Comparison of ENCODE assay signal across 1 cellular context in the genomic region with DNA sequence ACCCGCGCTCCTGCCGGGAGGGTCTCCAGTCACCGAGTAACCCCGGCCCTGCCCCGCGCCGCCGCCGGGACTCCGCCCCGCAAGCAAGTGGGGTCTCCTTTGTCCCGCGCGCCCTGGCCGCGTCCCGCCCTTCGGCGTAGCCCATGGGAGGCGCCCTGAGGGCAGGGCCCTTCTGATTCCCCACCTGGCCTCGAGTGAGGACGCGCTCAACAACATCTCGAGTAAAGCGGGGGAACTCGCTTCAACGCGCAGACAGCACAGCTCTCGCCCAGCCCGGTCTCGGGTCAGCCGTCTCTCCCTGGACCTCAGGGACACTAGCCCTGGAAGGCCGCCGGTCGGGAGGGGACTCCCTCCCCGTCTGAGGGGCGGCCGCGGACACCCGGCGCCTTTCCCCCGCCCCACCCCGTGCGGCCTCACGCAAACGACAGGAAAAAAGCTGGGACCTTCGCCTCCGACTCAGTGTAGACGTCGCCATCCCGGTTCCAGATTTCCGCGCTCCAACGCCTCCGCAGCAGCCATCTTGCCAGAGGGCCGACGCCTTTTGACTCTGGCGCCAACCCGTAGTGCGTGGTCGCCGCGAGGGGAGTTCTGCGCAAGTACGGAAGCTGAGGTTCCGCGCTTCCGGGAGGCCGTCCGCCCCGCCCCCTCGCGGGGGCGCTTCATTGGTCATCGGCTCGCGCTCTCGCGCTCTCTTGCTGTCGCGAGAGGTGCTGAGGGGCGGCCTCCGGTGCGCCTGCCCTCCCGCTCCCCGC.
TF ChIP-seq lines count a peak whose summit lies in the region.

No MANE protein-coding gene starts in this region.

TF ChIP-seq in GM23338, 12 proteins besides CTCF, POLR2A, EP300 and RAD21:
- TF ChIP-seq, protein P1, sequence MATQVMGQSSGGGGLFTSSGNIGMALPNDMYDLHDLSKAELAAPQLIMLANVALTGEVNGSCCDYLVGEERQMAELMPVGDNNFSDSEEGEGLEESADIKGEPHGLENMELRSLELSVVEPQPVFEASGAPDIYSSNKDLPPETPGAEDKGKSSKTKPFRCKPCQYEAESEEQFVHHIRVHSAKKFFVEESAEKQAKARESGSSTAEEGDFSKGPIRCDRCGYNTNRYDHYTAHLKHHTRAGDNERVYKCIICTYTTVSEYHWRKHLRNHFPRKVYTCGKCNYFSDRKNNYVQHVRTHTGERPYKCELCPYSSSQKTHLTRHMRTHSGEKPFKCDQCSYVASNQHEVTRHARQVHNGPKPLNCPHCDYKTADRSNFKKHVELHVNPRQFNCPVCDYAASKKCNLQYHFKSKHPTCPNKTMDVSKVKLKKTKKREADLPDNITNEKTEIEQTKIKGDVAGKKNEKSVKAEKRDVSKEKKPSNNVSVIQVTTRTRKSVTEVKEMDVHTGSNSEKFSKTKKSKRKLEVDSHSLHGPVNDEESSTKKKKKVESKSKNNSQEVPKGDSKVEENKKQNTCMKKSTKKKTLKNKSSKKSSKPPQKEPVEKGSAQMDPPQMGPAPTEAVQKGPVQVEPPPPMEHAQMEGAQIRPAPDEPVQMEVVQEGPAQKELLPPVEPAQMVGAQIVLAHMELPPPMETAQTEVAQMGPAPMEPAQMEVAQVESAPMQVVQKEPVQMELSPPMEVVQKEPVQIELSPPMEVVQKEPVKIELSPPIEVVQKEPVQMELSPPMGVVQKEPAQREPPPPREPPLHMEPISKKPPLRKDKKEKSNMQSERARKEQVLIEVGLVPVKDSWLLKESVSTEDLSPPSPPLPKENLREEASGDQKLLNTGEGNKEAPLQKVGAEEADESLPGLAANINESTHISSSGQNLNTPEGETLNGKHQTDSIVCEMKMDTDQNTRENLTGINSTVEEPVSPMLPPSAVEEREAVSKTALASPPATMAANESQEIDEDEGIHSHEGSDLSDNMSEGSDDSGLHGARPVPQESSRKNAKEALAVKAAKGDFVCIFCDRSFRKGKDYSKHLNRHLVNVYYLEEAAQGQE (IDR thresholded peaks at IDR 0.05; ENCODE audit: unreplicated experiment), result peak; percentile 20
- TF ChIP-seq JUNB (IDR thresholded peaks at IDR 0.05; ENCODE audit: unreplicated experiment) (no peak), CREB1 (CRISPR knock-in tag; IDR thresholded peaks at IDR 0.05; ENCODE audit: low read depth) (peak; percentile 62; the same call in 1 of the 2 replicates), POLR2AphosphoS5 (IDR thresholded peaks at IDR 0.05; ENCODE audit: low read depth) (peak; percentile 96), STAT1 (IDR thresholded peaks at IDR 0.05; ENCODE audit: unreplicated experiment) (no peak), EZH2 (IDR thresholded peaks at IDR 0.05; ENCODE audit: low read depth, unreplicated experiment) (no peak)
- TF ChIP-seq, protein P2, sequence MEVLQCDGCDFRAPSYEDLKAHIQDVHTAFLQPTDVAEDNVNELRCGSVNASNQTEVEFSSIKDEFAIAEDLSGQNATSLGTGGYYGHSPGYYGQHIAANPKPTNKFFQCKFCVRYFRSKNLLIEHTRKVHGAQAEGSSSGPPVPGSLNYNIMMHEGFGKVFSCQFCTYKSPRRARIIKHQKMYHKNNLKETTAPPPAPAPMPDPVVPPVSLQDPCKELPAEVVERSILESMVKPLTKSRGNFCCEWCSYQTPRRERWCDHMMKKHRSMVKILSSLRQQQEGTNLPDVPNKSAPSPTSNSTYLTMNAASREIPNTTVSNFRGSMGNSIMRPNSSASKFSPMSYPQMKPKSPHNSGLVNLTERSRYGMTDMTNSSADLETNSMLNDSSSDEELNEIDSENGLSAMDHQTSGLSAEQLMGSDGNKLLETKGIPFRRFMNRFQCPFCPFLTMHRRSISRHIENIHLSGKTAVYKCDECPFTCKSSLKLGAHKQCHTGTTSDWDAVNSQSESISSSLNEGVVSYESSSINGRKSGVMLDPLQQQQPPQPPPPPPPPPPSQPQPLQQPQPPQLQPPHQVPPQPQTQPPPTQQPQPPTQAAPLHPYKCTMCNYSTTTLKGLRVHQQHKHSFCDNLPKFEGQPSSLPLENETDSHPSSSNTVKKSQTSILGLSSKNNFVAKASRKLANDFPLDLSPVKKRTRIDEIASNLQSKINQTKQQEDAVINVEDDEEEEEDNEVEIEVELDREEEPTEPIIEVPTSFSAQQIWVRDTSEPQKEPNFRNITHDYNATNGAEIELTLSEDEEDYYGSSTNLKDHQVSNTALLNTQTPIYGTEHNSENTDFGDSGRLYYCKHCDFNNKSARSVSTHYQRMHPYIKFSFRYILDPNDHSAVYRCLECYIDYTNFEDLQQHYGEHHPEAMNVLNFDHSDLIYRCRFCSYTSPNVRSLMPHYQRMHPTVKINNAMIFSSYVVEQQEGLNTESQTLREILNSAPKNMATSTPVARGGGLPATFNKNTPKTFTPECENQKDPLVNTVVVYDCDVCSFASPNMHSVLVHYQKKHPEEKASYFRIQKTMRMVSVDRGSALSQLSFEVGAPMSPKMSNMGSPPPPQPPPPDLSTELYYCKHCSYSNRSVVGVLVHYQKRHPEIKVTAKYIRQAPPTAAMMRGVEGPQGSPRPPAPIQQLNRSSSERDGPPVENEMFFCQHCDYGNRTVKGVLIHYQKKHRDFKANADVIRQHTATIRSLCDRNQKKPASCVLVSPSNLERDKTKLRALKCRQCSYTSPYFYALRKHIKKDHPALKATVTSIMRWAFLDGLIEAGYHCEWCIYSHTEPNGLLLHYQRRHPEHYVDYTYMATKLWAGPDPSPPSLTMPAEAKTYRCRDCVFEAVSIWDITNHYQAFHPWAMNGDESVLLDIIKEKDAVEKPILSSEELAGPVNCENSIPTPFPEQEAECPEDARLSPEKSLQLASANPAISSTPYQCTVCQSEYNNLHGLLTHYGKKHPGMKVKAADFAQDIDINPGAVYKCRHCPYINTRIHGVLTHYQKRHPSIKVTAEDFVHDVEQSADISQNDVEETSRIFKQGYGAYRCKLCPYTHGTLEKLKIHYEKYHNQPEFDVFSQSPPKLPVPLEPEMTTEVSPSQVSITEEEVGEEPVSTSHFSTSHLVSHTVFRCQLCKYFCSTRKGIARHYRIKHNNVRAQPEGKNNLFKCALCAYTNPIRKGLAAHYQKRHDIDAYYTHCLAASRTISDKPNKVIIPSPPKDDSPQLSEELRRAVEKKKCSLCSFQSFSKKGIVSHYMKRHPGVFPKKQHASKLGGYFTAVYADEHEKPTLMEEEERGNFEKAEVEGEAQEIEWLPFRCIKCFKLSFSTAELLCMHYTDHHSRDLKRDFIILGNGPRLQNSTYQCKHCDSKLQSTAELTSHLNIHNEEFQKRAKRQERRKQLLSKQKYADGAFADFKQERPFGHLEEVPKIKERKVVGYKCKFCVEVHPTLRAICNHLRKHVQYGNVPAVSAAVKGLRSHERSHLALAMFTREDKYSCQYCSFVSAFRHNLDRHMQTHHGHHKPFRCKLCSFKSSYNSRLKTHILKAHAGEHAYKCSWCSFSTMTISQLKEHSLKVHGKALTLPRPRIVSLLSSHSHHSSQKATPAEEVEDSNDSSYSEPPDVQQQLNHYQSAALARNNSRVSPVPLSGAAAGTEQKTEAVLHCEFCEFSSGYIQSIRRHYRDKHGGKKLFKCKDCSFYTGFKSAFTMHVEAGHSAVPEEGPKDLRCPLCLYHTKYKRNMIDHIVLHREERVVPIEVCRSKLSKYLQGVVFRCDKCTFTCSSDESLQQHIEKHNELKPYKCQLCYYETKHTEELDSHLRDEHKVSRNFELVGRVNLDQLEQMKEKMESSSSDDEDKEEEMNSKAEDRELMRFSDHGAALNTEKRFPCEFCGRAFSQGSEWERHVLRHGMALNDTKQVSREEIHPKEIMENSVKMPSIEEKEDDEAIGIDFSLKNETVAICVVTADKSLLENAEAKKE (CRISPR knock-in tag; IDR thresholded peaks at IDR 0.05), result no peak
- TF ChIP-seq, protein P3, sequence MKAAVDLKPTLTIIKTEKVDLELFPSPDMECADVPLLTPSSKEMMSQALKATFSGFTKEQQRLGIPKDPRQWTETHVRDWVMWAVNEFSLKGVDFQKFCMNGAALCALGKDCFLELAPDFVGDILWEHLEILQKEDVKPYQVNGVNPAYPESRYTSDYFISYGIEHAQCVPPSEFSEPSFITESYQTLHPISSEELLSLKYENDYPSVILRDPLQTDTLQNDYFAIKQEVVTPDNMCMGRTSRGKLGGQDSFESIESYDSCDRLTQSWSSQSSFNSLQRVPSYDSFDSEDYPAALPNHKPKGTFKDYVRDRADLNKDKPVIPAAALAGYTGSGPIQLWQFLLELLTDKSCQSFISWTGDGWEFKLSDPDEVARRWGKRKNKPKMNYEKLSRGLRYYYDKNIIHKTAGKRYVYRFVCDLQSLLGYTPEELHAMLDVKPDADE (IDR thresholded peaks at IDR 0.05), result peak; percentile 71; the same call in 1 of the 2 replicates
